ENCODE assay signal across 14 cellular contexts in genomic region chr17:3798273-3799180, GRCh38. TPM values are rescaled to one million over a fixed set of nuclear protein-coding genes. Genes with fewer than 3 reads are reported as not detected.
DNase-seq lines count a peak whose midpoint lies in the region; ATAC-seq, FAIRE-seq and TF ChIP-seq lines count a peak whose summit lies in the region.
"Had no signal": no experiment of that assay in that cellular context is flagged by ENCODE, and none has a peak within 500 bp of the region (broad histone marks: within the 10 kb centered on the region; RNA-seq: fewer than 3 reads in every experiment).

No MANE protein-coding gene starts in this region.

- CTCF ChIA-PET in RWPE1 (lab: Yijun Ruan, JAX): no interaction called here

- 81 to 84% methylated on average over 14 to 15 of the region's 15 CpGs for WGBS in GM23248 (ENCODE audit: low coverage in 1 of 2, low lambda C conversion rate in 2 of 2, missing lambda C conversion rate in 2 of 2), 2 experiments

- H3K27me3 ChIP-seq in GM23248 (replicated peaks; ENCODE audit: insufficient read depth) (no peaks in the 10 kb centered on the region), astrocyte (ENCODE audit: insufficient read depth, low read length) (no peaks in the 10 kb centered on the region)
- H3K27me3 ChIP-seq: dorsolateral prefrontal cortex, foreskin keratinocyte had no signal

- peaks cover 27% of the 10 kb centered on the region for H3K4me1 ChIP-seq in GM23248 (ENCODE audit: insufficient read depth)
- H3K4me1 ChIP-seq in astrocyte (ENCODE audit: insufficient read depth, low read length): peaks cover 70% of the 10 kb centered on the region
- H3K4me1 ChIP-seq: foreskin keratinocyte had no signal

- H3K4me3 Mint-ChIP-seq in CD14-positive monocyte (peak overlapping the region; percentile 54 to 65), astrocyte (ENCODE audit: unreplicated experiment) (peak overlapping the region; percentile 40), natural killer cell (peak overlapping the region; percentile 52)

- POLR2A ChIA-PET in RWPE1 (lab: Yijun Ruan, JAX; ENCODE audit: low non-redundant PET): no interaction called here

- no peaks in the 10 kb centered on the region for H3K9me2 ChIP-seq in GM23248 (ENCODE audit: insufficient read depth)

- H3K36me3 ChIP-seq in GM23248 (ENCODE audit: low read depth) (no peaks in the 10 kb centered on the region), astrocyte (ENCODE audit: insufficient read depth, low read length) (no peaks in the 10 kb centered on the region)

- FAIRE-seq in astrocyte (lab: Jason Lieb, UNC): no peak

- H3K9ac ChIP-seq in GM23248: no peak overlapping the region
- no peak overlapping the region for H3K9ac ChIP-seq in astrocyte (ENCODE audit: low read length)

- no peak overlapping the region for H3K4me3 ChIP-seq in GM23248
- no peak overlapping the region for H3K4me3 ChIP-seq in astrocyte (ENCODE audit: insufficient read depth, low read depth, low read length)
- H3K4me3 ChIP-seq: dorsolateral prefrontal cortex had no signal

- H3K27me3 Mint-ChIP-seq in CD14-positive monocyte (ENCODE audit: low read depth in 3 of 3) (peaks cover 0 to 2% (median 2%) of the 10 kb centered on the region in 3 donors), astrocyte (ENCODE audit: low read depth, unreplicated experiment) (no peaks in the 10 kb centered on the region), natural killer cell (ENCODE audit: low read depth in 2 of 2) (peaks cover 0 to 12% of the 10 kb centered on the region in 2 donors)

- ATAC-seq in natural killer cell: no peak
- ATAC-seq: foreskin keratinocyte, Panc1 had no signal

- in situ Hi-C loops in GM23248 (cut with MboI): no loop called here

- no peaks in the 10 kb centered on the region for H3K9me3 ChIP-seq in GM23248 (ENCODE audit: low read depth)
- H3K9me3 ChIP-seq in astrocyte (ENCODE audit: insufficient read depth, low read depth, low read length): no peaks in the 10 kb centered on the region

- no peaks in the 10 kb centered on the region for H3K79me2 ChIP-seq in GM23248 (ENCODE audit: insufficient read depth)
- H3K79me2 ChIP-seq in astrocyte (ENCODE audit: insufficient read depth, low read length): no peaks in the 10 kb centered on the region

- H3K4me2 ChIP-seq in GM23248 (ENCODE audit: unreplicated experiment) (no peak overlapping the region), astrocyte (ENCODE audit: low read length) (no peak overlapping the region)

- peaks cover 3 to 6% of the 10 kb centered on the region in 2 donors for H3K36me3 Mint-ChIP-seq in CD14-positive monocyte
- H3K36me3 Mint-ChIP-seq in astrocyte (ENCODE audit: low read depth, unreplicated experiment): peaks cover 3% of the 10 kb centered on the region
- H3K36me3 Mint-ChIP-seq in natural killer cell: no peaks in the 10 kb centered on the region

- TF ChIP-seq CTCF in CD14-positive monocyte (IDR thresholded peaks at IDR 0.05) (no peak), astrocyte (IDR thresholded peaks at IDR 0.05; ENCODE audit: insufficient read depth, low read depth, low read length) (no peak), natural killer cell (IDR thresholded peaks at IDR 0.05) (no peak), RWPE1 (conservative IDR thresholded peaks at IDR 0.05; ENCODE audit: low read depth) (no peak)

- intact Hi-C loops in CD14-positive monocyte (cut with micrococcal nuclease) (no loop called here), natural killer cell (cut with micrococcal nuclease) (loop anchor here (5.0 kb wide), 1 partner anchor 49 kb away; the partner anchor contains the start of gene NCBP3)

- H3F3A ChIP-seq in GM23248 (ENCODE audit: insufficient read depth): peaks cover 21% of the 10 kb centered on the region

- DNase-seq in CD14-positive monocyte (ENCODE audit: low spot score) (peak; percentile 87), GM23248 (peak; percentile 9), astrocyte (ENCODE audit: low read depth) (no peak), natural killer cell (no peak), RWPE1 (ENCODE audit: low spot score) (no peak), hippocampal formation (lab: John Stamatoyannopoulos, UW) (no peak), iPS-NIHi11 (ENCODE audit: low spot score) (no peak)
- no peak for DNase-seq in effector CD4-positive, alpha-beta T cell
- DNase-seq: amygdala; dorsolateral prefrontal cortex; foreskin keratinocyte; kidney glomerular epithelial cell; stimulated activated CD4-positive, alpha-beta T cell treated with anti-CD3 and anti-CD28 coated beads, Interleukin-1b, Interleukin-23, amount 100 ng/mL, for 48 hours had no signal

- peak overlapping the region; percentile 81 to 97 (median 89) for H3K27ac Mint-ChIP-seq in CD14-positive monocyte
- peak overlapping the region; percentile 66 for H3K27ac Mint-ChIP-seq in astrocyte (ENCODE audit: unreplicated experiment)
- H3K27ac Mint-ChIP-seq in natural killer cell: peak overlapping the region; percentile 84 to 89

- H4K20me1 ChIP-seq in GM23248 (ENCODE audit: insufficient read depth): no peaks in the 10 kb centered on the region
- no peaks in the 10 kb centered on the region for H4K20me1 ChIP-seq in astrocyte (ENCODE audit: insufficient read depth, low read length)

- peaks cover 62% of the 10 kb centered on the region for H3K4me1 Mint-ChIP-seq in CD14-positive monocyte
- peaks cover 58% of the 10 kb centered on the region for H3K4me1 Mint-ChIP-seq in astrocyte (ENCODE audit: low read depth, unreplicated experiment)
- peaks cover 45 to 50% of the 10 kb centered on the region in 2 donors for H3K4me1 Mint-ChIP-seq in natural killer cell

- H2AFZ ChIP-seq in GM23248: no peak overlapping the region
- H2AFZ ChIP-seq in astrocyte (ENCODE audit: low read depth, low read length): no peak overlapping the region

- H3K27ac ChIP-seq in GM23248 (no peak overlapping the region), astrocyte (ENCODE audit: low read depth, low read length) (no peak overlapping the region), RWPE1 (no peak overlapping the region)
- H3K27ac ChIP-seq: dorsolateral prefrontal cortex, foreskin keratinocyte had no signal

- peaks cover 0 to 2% (median 0%) of the 10 kb centered on the region in 7 donors for H3K9me3 Mint-ChIP-seq in CD14-positive monocyte
- no peaks in the 10 kb centered on the region for H3K9me3 Mint-ChIP-seq in astrocyte (ENCODE audit: unreplicated experiment)
- H3K9me3 Mint-ChIP-seq in natural killer cell: no peaks in the 10 kb centered on the region

RNA-seq across cellular contexts. Expression of gene ITGAE, which starts 2.5 kb away (rescaled TPM):
- 10 to 100 TPM; 66.6 to 78.8 TPM for polyA plus RNA-seq in CD14-positive monocyte
- 11.8 and 23.3 TPM in 2 replicates for total RNA-seq in GM23248 (2014; rRNA removed; shearing (Covaris generic))
- polyA plus RNA-seq in GM23248 (2016; fragmentation: Nextera tagmentation; extraction: Ambion mirVana): 80.3 and 83.6 TPM in 2 replicates
- 23.3 and 30.9 TPM in 2 replicates for total RNA-seq in astrocyte
- 10 to 100 TPM; 12.8 to 13.8 (median 13.8) TPM for total RNA-seq in natural killer cell

RNA-seq across cellular contexts. Expression of gene NCBP3, which starts 47.5 kb away (rescaled TPM):
- polyA plus RNA-seq in CD14-positive monocyte: 1 to 10 TPM; 4.9 to 8.5 TPM
- 16.6 and 25.3 TPM in 2 replicates for total RNA-seq in GM23248 (2014; rRNA removed; shearing (Covaris generic))
- polyA plus RNA-seq in GM23248 (2016; fragmentation: Nextera tagmentation; extraction: Ambion mirVana): 19.6 and 20.1 TPM in 2 replicates
- total RNA-seq in astrocyte: 44.5 and 46.7 TPM in 2 replicates
- total RNA-seq in natural killer cell: 10 to 100 TPM; 55.9 to 60.7 (median 58.1) TPM

Comparison
In these comparisons a context has a peak if more than half of its experiments do, and no peak if none do; other contexts are left out.
1. DNase-seq: peak in CD14-positive monocyte (single experiment) and GM23248 (single experiment); none in astrocyte (single experiment), natural killer cell (single experiment), RWPE1 (single experiment), hippocampal formation (0 of 2), effector CD4-positive, alpha-beta T cell (single experiment) and iPS-NIHi11 (single experiment).
2. Peak in every context shown above with its lines, with median percentiles within 50 percentile points of each other: H3K27ac Mint-ChIP-seq and H3K4me3 Mint-ChIP-seq.